Comparison of ENCODE assay signal across 8 cellular contexts in the genomic region with DNA sequence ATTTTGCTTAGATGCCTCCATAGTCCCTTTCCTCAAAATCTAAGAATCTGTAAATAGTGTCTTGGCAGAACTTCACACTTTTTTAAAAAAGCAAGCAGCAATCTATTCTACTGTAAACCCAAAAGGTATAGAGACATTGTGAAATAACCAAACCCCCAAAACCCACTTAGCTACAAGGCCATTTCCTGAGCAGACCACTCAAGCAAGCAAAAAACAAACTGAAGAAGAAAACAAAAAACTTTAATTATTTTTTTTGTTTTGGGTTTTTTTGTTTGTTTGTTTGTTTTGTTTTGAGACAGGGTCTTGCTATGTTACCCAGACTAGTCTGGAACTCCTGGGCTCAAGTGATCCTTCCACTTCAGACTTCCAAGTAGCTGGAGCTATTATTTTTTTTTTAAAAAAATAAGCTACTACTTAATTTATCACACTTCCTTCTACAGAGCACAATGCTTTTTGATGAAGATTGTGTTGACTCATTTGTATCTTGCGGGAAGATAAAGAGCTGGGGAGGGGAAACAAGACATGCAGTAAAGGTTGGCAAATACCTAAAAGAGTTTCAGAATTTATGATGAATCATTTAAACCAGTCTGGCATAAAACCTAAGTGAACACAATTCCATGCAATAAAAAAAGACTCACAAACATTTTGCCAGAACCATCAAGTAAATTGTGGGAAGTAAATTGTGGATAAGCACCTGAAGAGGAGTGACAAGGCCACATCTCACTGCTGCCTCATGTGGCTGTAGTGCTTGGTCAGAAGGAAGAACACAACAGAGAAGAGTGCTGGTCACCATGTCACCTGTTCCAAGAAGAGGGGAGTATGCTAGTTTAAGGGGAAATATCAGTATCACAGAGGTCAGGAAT. TPM values are rescaled to one million over a fixed set of nuclear protein-coding genes. Genes with fewer than 3 reads are reported as not detected.
A peak's percentile ranks its signal among the peaks of the same experiment; 100 is the strongest.
DNase-seq lines count a peak whose midpoint lies in the region; ATAC-seq and TF ChIP-seq lines count a peak whose summit lies in the region.

No MANE protein-coding gene starts in this region.

- peaks cover 52% of the 10 kb centered on the region for H3K4me1 Mint-ChIP-seq in T-helper 17 cell

- H3K4me3 Mint-ChIP-seq in T-helper 17 cell = no peak overlapping the region

- H3K4me3 ChIP-seq in stomach = no peak overlapping the region

- H3K36me3 Mint-ChIP-seq in T-helper 17 cell (ENCODE audit: low read depth) = peaks cover 3% of the 10 kb centered on the region

- H3K27ac Mint-ChIP-seq in T-helper 17 cell = peak overlapping the region; percentile 82

- H3K27ac ChIP-seq in stomach = peak overlapping the region in 2 of 5 donors; percentile 3 to 38

- H3K36me3 ChIP-seq in stomach = no peaks in the 10 kb centered on the region

- intact Hi-C loops in stomach (cut with DNase I; ENCODE audit: low total_unique reads) = no loop called here

- WGBS in stomach, 5 donors = 32 to 58% (median 43%) methylated on average over 1 of the region's 1 CpG

- peak; percentile 21 for DNase-seq in NK-92 treated with Interleukin-12 subunit alpha and Interleukin-12 subunit beta, amount 100 ng/mL, for 24 hours (lab: John Stamatoyannopoulos, UW)
- no peak for DNase-seq in NK-92 (lab: John Stamatoyannopoulos, UW; ENCODE audit: unreplicated experiment)
- no peak for DNase-seq in T-helper 17 cell
- peak; percentile 5 for DNase-seq in iPS DF 19.7 (ENCODE audit: low read depth, low spot score)
- no peak for DNase-seq in dedifferentiated amniotic fluid mesenchymal stem cell (ENCODE audit: extremely low spot score)
- DNase-seq in stomach = no peak
- no peak for DNase-seq in stimulated activated naive CD4-positive, alpha-beta T cell treated with Interleukin-2 at 50 U/mL for 16 hours (lab: John Stamatoyannopoulos, UW)

- no peak for TF ChIP-seq CTCF in stomach (IDR thresholded peaks at IDR 0.05)

- H3K9me3 ChIP-seq in T-helper 17 cell (ENCODE audit: control insufficient read depth, low read length, poor library complexity, severe bottlenecking) (no peaks in the 10 kb centered on the region), stomach (no peaks in the 10 kb centered on the region)

- H3K27me3 Mint-ChIP-seq in T-helper 17 cell = no peaks in the 10 kb centered on the region

- TF ChIP-seq POLR2A in stomach (IDR thresholded peaks at IDR 0.05) = no peak

- ATAC-seq in HG03439 (IDR thresholded peaks at IDR 0.05; ENCODE audit: unreplicated experiment) = peak; percentile 39
- ATAC-seq in T-helper 17 cell = no peak

- H3K4me1 ChIP-seq in stomach = peaks cover 11 to 26% (median 14%) of the 10 kb centered on the region in 4 donors

- no peaks in the 10 kb centered on the region for H3K27me3 ChIP-seq in stomach

- TF ChIP-seq EP300 in stomach (IDR thresholded peaks at IDR 0.05) = no peak

RNA-seq across cellular contexts. Expression of a gene that starts 2.7 kb away (rescaled TPM):
- total RNA-seq in T-helper 17 cell = 10 to 100 TPM; 40.8 to 42.6 TPM
- 1 to 10 TPM in 4 of 5 donors, not detected in 1; 1.7 to 8.5 (median 4.2) TPM for total RNA-seq in stomach
- 1 to 10 TPM in 2 of 3 donors, under 1 TPM in 1; 0.93 to 2.1 (median 1.6) TPM for polyA plus RNA-seq in stomach

RNA-seq across cellular contexts. Expression of a gene that starts 13.1 kb away (rescaled TPM):
- 1 to 10 TPM; 1.4 to 1.5 TPM for total RNA-seq in T-helper 17 cell
- total RNA-seq in stomach = 100 to 1,000 TPM in 1 of 5 donors, 10 to 100 TPM in 4; 33.3 to 425 (median 46.0) TPM
- polyA plus RNA-seq in stomach = 10 to 100 TPM; 11.3 to 34.1 (median 22.1) TPM

RNA-seq across cellular contexts. Expression of a gene that starts 30.4 kb away (rescaled TPM):
- total RNA-seq in T-helper 17 cell (10 to 100 TPM; 52.1 to 56.1 TPM), stomach (10 to 100 TPM in 3 of 5 donors, 1 to 10 TPM in 2; 4.0 to 34.0 (median 11.7) TPM)
- polyA plus RNA-seq in stomach = 10 to 100 TPM in 2 of 3 donors, 1 to 10 TPM in 1; 8.8 to 21.5 (median 11.8) TPM

RNA-seq across cellular contexts. Expression of a gene that starts 30.9 kb away (rescaled TPM):
- total RNA-seq in T-helper 17 cell = 1 to 10 TPM; 5.4 to 7.0 TPM
- total RNA-seq in stomach = 1 to 10 TPM in 2 of 5 donors, under 1 TPM in 1, not detected in 2; 0.45 to 3.9 (median 3.0) TPM
- polyA plus RNA-seq in stomach = 1 to 10 TPM; 1.2 to 2.2 (median 1.6) TPM

RNA-seq across cellular contexts. Expression of a gene that starts 54.9 kb away (rescaled TPM):
- total RNA-seq in T-helper 17 cell = 100 to 1,000 TPM; 228 to 253 TPM
- 10 to 100 TPM; 22.0 to 70.3 (median 42.0) TPM for total RNA-seq in stomach
- polyA plus RNA-seq in stomach = 10 to 100 TPM in 2 of 3 donors, 1 to 10 TPM in 1; 8.7 to 22.6 (median 12.8) TPM

Comparison
In these comparisons a context has a peak if more than half of its experiments do, and no peak if none do; other contexts are left out.
1. DNase-seq: peak in NK-92 treated with Interleukin-12 subunit alpha and Interleukin-12 subunit beta, amount 100 ng/mL, for 24 hours (single experiment) and iPS DF 19.7 (single experiment); none in NK-92 (single experiment), T-helper 17 cell (0 of 3), dedifferentiated amniotic fluid mesenchymal stem cell (single experiment), stomach (single experiment) and stimulated activated naive CD4-positive, alpha-beta T cell treated with Interleukin-2 at 50 U/mL for 16 hours (single experiment).
2. RNA of a gene that starts 2.7 kb away (total RNA-seq): 40.8 to 42.6 TPM in T-helper 17 cell; 1.7 to 8.5 TPM in stomach; every median in the first group is over 4 times any median in the second.
3. RNA of a gene that starts 13.1 kb away (total RNA-seq): 33.3 to 425 TPM in stomach; 1.4 to 1.5 TPM in T-helper 17 cell; every median in the first group is over 10 times any median in the second.